In the genomic region with DNA sequence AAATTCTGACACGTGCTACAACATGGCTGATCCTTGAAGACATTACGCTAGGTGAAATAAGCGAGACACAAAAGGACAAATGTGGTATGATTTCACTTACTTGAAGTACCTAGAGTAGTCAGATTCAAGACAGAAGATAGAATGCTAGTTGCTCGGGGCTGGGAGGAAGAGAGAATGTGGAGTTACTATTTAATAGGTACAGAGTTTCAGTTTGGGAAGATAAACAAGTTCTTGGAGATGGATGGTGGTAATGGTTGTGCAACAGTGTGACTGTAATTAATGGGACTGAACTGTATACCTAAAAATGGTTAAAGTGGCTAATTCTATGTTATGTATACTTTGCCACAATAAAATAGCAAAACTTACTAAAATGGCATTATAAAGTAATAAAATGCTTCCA, we compare ENCODE assay signal across 22 cellular contexts. TPM values are rescaled to one million over a fixed set of nuclear protein-coding genes. Genes with fewer than 3 reads are reported as not detected.
A peak's percentile ranks its signal among the peaks of the same experiment; 100 is the strongest.
DNase-seq lines count a peak whose midpoint lies in the region; ATAC-seq, FAIRE-seq and TF ChIP-seq lines count a peak whose summit lies in the region.
"Had no signal": no experiment of that assay in that cellular context is flagged by ENCODE, and none has a peak within 500 bp of the region (broad histone marks: within the 10 kb centered on the region; RNA-seq: fewer than 3 reads in every experiment).

No MANE protein-coding gene starts in this region.

- no peak overlapping the region for H3K4me3 Mint-ChIP-seq in stimulated activated effector memory CD8-positive, alpha-beta T cell treated with anti-CD3 and anti-CD28 coated beads, Interleukin-12 subunit alpha, Interleukin-12 subunit beta, amount 100 ng/mL, for 72 hours
- no peak overlapping the region for H3K4me3 Mint-ChIP-seq in activated CD4-positive, alpha-beta memory T cell treated with anti-CD3 and anti-CD28 coated beads, Interleukin-2, amount 10 ng/mL, durations not matched to agents 7 days and 5 days
- H3K4me3 Mint-ChIP-seq: CD4-positive, alpha-beta T cell; IgD-negative memory B cell had no signal

- no peaks in the 10 kb centered on the region for H3K9me3 ChIP-seq in HEK293 (ENCODE audit: control insufficient read depth, insufficient read depth, low read depth, low read length)
- H3K9me3 ChIP-seq: A549, HAP-1, SK-N-SH had no signal

- ATAC-seq in stimulated activated effector memory CD8-positive, alpha-beta T cell treated with anti-CD3 and anti-CD28 coated beads, Interleukin-12 subunit alpha, Interleukin-12 subunit beta, amount 100 ng/mL, for 72 hours, result no peak
- no peak for ATAC-seq in GM21786 (IDR thresholded peaks at IDR 0.05; ENCODE audit: unreplicated experiment)
- ATAC-seq: A549, PC-3 had no signal

- intact Hi-C loops in cardiac septum (cut with DNase I), result no loop called here

- H3K27me3 Mint-ChIP-seq in activated CD4-positive, alpha-beta memory T cell treated with anti-CD3 and anti-CD28 coated beads, Interleukin-2, amount 10 ng/mL, durations not matched to agents 7 days and 5 days, result no peaks in the 10 kb centered on the region
- H3K27me3 Mint-ChIP-seq: CD4-positive, alpha-beta T cell; IgD-negative memory B cell had no signal

- CTCF ChIA-PET in HEK293 (lab: Yijun Ruan, JAX), result interaction anchor here (1.3 kb wide), 1 partner anchor 9 kb away, joined by 6 read pairs; no protein-coding TSS in a partner anchor
- CTCF ChIA-PET in activated CD4-positive, alpha-beta memory T cell treated with anti-CD3 and anti-CD28 coated beads, Interleukin-2, amount 10 ng/mL, durations not matched to agents 7 days and 5 days (lab: Charles Lee), result interaction anchor here (1.1 kb wide), 1 partner anchor 8 kb away, joined by 3 read pairs; no protein-coding TSS in a partner anchor

- H3K4me1 Mint-ChIP-seq in stimulated activated effector memory CD8-positive, alpha-beta T cell treated with anti-CD3 and anti-CD28 coated beads, Interleukin-12 subunit alpha, Interleukin-12 subunit beta, amount 100 ng/mL, for 72 hours, result peaks cover 28% of the 10 kb centered on the region
- H3K4me1 Mint-ChIP-seq in activated CD4-positive, alpha-beta memory T cell treated with anti-CD3 and anti-CD28 coated beads, Interleukin-2, amount 10 ng/mL, durations not matched to agents 7 days and 5 days, result no peaks in the 10 kb centered on the region
- H3K4me1 Mint-ChIP-seq: IgD-negative memory B cell had no signal

- H3K9me3 Mint-ChIP-seq in stimulated activated effector memory CD8-positive, alpha-beta T cell treated with anti-CD3 and anti-CD28 coated beads, Interleukin-12 subunit alpha, Interleukin-12 subunit beta, amount 100 ng/mL, for 72 hours, result no peaks in the 10 kb centered on the region
- H3K9me3 Mint-ChIP-seq in activated CD4-positive, alpha-beta memory T cell treated with anti-CD3 and anti-CD28 coated beads, Interleukin-2, amount 10 ng/mL, durations not matched to agents 7 days and 5 days, result no peaks in the 10 kb centered on the region
- H3K9me3 Mint-ChIP-seq: CD4-positive, alpha-beta T cell; IgD-negative memory B cell had no signal

- FAIRE-seq in GM12891 (lab: Jason Lieb, UNC) (peak; percentile 77), islet of Langerhans (lab: Jason Lieb, UNC) (peak; percentile 17)
- FAIRE-seq: A549, G401.6 had no signal

- H3K36me3 Mint-ChIP-seq in stimulated activated effector memory CD8-positive, alpha-beta T cell treated with anti-CD3 and anti-CD28 coated beads, Interleukin-12 subunit alpha, Interleukin-12 subunit beta, amount 100 ng/mL, for 72 hours, result peaks cover 12% of the 10 kb centered on the region
- no peaks in the 10 kb centered on the region for H3K36me3 Mint-ChIP-seq in activated CD4-positive, alpha-beta memory T cell treated with anti-CD3 and anti-CD28 coated beads, Interleukin-2, amount 10 ng/mL, durations not matched to agents 7 days and 5 days (ENCODE audit: low read depth)
- H3K36me3 Mint-ChIP-seq: IgD-negative memory B cell had no signal

- peak overlapping the region; percentile 2 for H3K27ac Mint-ChIP-seq in stimulated activated effector memory CD8-positive, alpha-beta T cell treated with anti-CD3 and anti-CD28 coated beads, Interleukin-12 subunit alpha, Interleukin-12 subunit beta, amount 100 ng/mL, for 72 hours
- H3K27ac Mint-ChIP-seq in activated CD4-positive, alpha-beta memory T cell treated with anti-CD3 and anti-CD28 coated beads, Interleukin-2, amount 10 ng/mL, durations not matched to agents 7 days and 5 days, result no peak overlapping the region
- H3K27ac Mint-ChIP-seq: CD4-positive, alpha-beta T cell; IgD-negative memory B cell had no signal

- POLR2A ChIA-PET in HEK293 (lab: Yijun Ruan, JAX), result no interaction called here
- POLR2A ChIA-PET in activated CD4-positive, alpha-beta memory T cell treated with anti-CD3 and anti-CD28 coated beads, Interleukin-2, amount 10 ng/mL, durations not matched to agents 7 days and 5 days (lab: Charles Lee), result no interaction called here

- peaks cover 10% of the 10 kb centered on the region for H3K4me1 ChIP-seq in HEK293 (ENCODE audit: control insufficient read depth, insufficient read depth, low read length)

- DNase-seq in GM12891 (ENCODE audit: insufficient read length, low spot score) (no peak), cardiac septum (ENCODE audit: low spot score) (no peak)
- DNase-seq in stimulated activated effector memory CD8-positive, alpha-beta T cell treated with anti-CD3 and anti-CD28 coated beads, Interleukin-12 subunit alpha, Interleukin-12 subunit beta, amount 100 ng/mL, for 72 hours (ENCODE audit: low spot score in 2 of 2), result no peak
- no peak for DNase-seq in activated CD4-positive, alpha-beta memory T cell treated with anti-CD3 and anti-CD28 coated beads, Interleukin-2, amount 10 ng/mL, durations not matched to agents 7 days and 5 days
- DNase-seq: AML-193; CD4-positive, alpha-beta T cell; GOT3; NCI-H1048; NCI-H1694; NCI-H2081; NCI-H524; NK-92 treated with Interleukin-12 subunit alpha and Interleukin-12 subunit beta, amount 100 ng/mL, for 24 hours; PC-3; SK-N-SH had no signal

- no peaks in the 10 kb centered on the region for H3K36me3 ChIP-seq in HEK293 (ENCODE audit: control insufficient read depth in 2 of 2, insufficient read depth in 1 of 2, low read length in 2 of 2)
- H3K36me3 ChIP-seq: HAP-1 had no signal

- no peak overlapping the region for H3K4me3 ChIP-seq in HEK293 (ENCODE audit: low read depth, low read length)
- H3K4me3 ChIP-seq: A549; BLaER1 treated with 17β-estradiol and CSF1 and Interleukin-3, amounts not matched to agents 10 nM and 100 nM; HAP-1 had no signal

- no peak for TF ChIP-seq CTCF in HEK293 (tag by site-specific recombination; IDR thresholded peaks at IDR 0.05)

- TF ChIP-seq POLR2A in GM12891 (IDR thresholded peaks at IDR 0.05; ENCODE audit: low read depth, low read length), result no peak

- H3K27ac ChIP-seq in HEK293 (ENCODE audit: extremely low read depth, low read depth, low read length), result no peak overlapping the region
- H3K27ac ChIP-seq: A549; BLaER1 treated with 17β-estradiol and CSF1 and Interleukin-3, amounts not matched to agents 10 nM and 100 nM had no signal

TF ChIP-seq in GM12891, 5 proteins besides CTCF, POLR2A, EP300 and RAD21:
- no peak for TF ChIP-seq PAX5 (IDR thresholded peaks at IDR 0.05; ENCODE audit: insufficient read depth, low read length, severe bottlenecking)
- TF ChIP-seq POU2F2 (IDR thresholded peaks at IDR 0.05; ENCODE audit: low read depth, low read length), result no peak
- TF ChIP-seq TAF1 (IDR thresholded peaks at IDR 0.05; ENCODE audit: low read depth, low read length), result no peak
- no peak for TF ChIP-seq SPI1 (IDR thresholded peaks at IDR 0.05; ENCODE audit: low read depth, low read length)
- no peak for TF ChIP-seq POLR2AphosphoS5 (IDR thresholded peaks at IDR 0.05; ENCODE audit: low read depth, low read length)

TF ChIP-seq in HEK293, 187 proteins besides CTCF, POLR2A, EP300 and RAD21:
- 0 out of 2 replicates have a peak, but pooled peaks have one; percentile 13 for TF ChIP-seq SCRT2 (tag by site-specific recombination; IDR thresholded peaks at IDR 0.05)
- no peak for TF ChIP-seq GFI1B (tag by site-specific recombination; IDR thresholded peaks at IDR 0.05)
TF ChIP-seq in HEK293: peak in this region for 1.

RNA-seq across cellular contexts. Expression of gene PAM, which starts 34.4 kb away (rescaled TPM):
- polyA plus RNA-seq in GM12891 (2012; ENCODE audit: low read depth, missing spikeins), result 20.7 TPM
- total RNA-seq in activated CD4-positive, alpha-beta memory T cell treated with anti-CD3 and anti-CD28 coated beads, Interleukin-2, amount 10 ng/mL, durations not matched to agents 7 days and 5 days, result 10 to 100 TPM; 45.8 to 46.2 TPM
- 1,080 TPM for total RNA-seq in cardiac septum

Comparison
In these comparisons a context has a peak if more than half of its experiments do, and no peak if none do; other contexts are left out.
1. RNA of gene PAM, which starts 34.4 kb away (total RNA-seq): 1,080 TPM in cardiac septum (single experiment); 45.8 to 46.2 TPM in activated CD4-positive, alpha-beta memory T cell treated with anti-CD3 and anti-CD28 coated beads, Interleukin-2, amount 10 ng/mL, durations not matched to agents 7 days and 5 days; every median in the first group is over 10 times any median in the second.